In genomic region chrX:74531081-74531480, GRCh38 we compare ENCODE assay signal across 28 cellular contexts.
"Had no signal": no experiment of that assay in that cellular context is flagged by ENCODE, and none has a peak within 500 bp of the region (broad histone marks: within the 10 kb centered on the region; RNA-seq: fewer than 3 reads in every experiment).

No MANE protein-coding gene starts in this region.

- H3K9me3 Mint-ChIP-seq: dendritic cell treated with granulocyte-macrophage colony-stimulating factor and Interleukin-4, amounts not matched to agents 40 ng/mL and 50 ng/mL, for 4 days; effector memory CD8-positive, alpha-beta T cell had no signal

- H3K4me3 ChIP-seq: coronary artery, dorsolateral prefrontal cortex, esophagus muscularis mucosa, esophagus squamous epithelium, gastrocnemius medialis, gastroesophageal sphincter, heart left ventricle, heart right ventricle had no signal

- H3K27ac Mint-ChIP-seq: dendritic cell treated with granulocyte-macrophage colony-stimulating factor and Interleukin-4, amounts not matched to agents 40 ng/mL and 50 ng/mL, for 4 days; effector memory CD8-positive, alpha-beta T cell; endodermal cell had no signal

- DNase-seq: cortex of kidney; dermis blood vessel endothelial cell; dorsolateral prefrontal cortex; effector CD4-positive, alpha-beta T cell; effector CD8-positive, alpha-beta T cell; effector memory CD4-positive, alpha-beta T cell; effector memory CD8-positive, alpha-beta T cell; endodermal cell; erythroblast; esophagus squamous epithelium; foreskin fibroblast; foreskin keratinocyte; foreskin melanocyte; gastrocnemius medialis; glutamatergic neuron; head of caudate nucleus; heart left ventricle; heart right ventricle had no signal

- H3K27me3 Mint-ChIP-seq: dendritic cell treated with granulocyte-macrophage colony-stimulating factor and Interleukin-4, amounts not matched to agents 40 ng/mL and 50 ng/mL, for 4 days; effector memory CD8-positive, alpha-beta T cell had no signal

- ATAC-seq: effector memory CD8-positive, alpha-beta T cell; esophagus mucosa; foreskin keratinocyte; gastrocnemius medialis; gastroesophageal sphincter; heart left ventricle; heart right ventricle had no signal

- H3K36me3 ChIP-seq: esophagus squamous epithelium, gastrocnemius medialis, heart right ventricle had no signal

- H3K27me3 ChIP-seq: esophagus muscularis mucosa, esophagus squamous epithelium, foreskin keratinocyte, gastrocnemius medialis, gastroesophageal sphincter had no signal

- H3K4me1 ChIP-seq: foreskin keratinocyte had no signal

- H3K9me3 ChIP-seq: esophagus muscularis mucosa, esophagus squamous epithelium, gastrocnemius medialis, gastroesophageal sphincter, heart left ventricle, heart right ventricle had no signal

- H3K27ac ChIP-seq: coronary artery, dorsolateral prefrontal cortex, epithelial cell of prostate, esophagus muscularis mucosa, esophagus squamous epithelium, foreskin keratinocyte, gastrocnemius medialis, gastroesophageal sphincter, heart left ventricle, heart right ventricle had no signal

- H3K4me3 Mint-ChIP-seq: dendritic cell treated with granulocyte-macrophage colony-stimulating factor and Interleukin-4, amounts not matched to agents 40 ng/mL and 50 ng/mL, for 4 days; effector memory CD8-positive, alpha-beta T cell; endodermal cell had no signal

- FAIRE-seq: colon, endometrium, endothelial cell of umbilical vein, frontal cortex had no signal
